Comparison of ENCODE assay signal across 9 cellular contexts in the genomic region with DNA sequence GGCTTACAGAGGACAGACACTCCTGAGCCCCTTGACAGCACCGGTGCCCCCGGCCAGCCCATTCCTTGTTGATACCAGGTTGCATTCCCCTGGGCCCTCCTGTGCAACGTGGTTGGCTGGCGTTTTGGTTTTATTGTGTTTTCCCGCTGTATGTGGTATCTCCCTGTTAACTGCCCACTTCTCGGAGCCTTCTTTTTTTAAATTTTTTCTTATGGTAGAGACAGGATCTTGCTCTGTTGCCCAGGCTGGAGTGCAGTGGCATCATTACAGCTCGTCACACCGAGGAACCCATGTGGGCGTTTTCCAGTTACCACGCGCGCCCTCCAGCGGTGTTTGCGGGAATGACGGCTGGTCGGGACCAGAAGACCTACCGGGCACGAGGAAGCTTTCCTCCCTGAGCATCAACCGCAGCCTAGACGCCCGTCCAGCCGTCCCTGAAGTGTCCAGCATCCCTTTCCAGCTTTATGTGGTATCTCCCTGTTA. TPM values are rescaled to one million over a fixed set of nuclear protein-coding genes. Genes with fewer than 3 reads are reported as not detected.
DNase-seq lines count a peak whose midpoint lies in the region; ATAC-seq and TF ChIP-seq lines count a peak whose summit lies in the region.
"Had no signal": no experiment of that assay in that cellular context is flagged by ENCODE, and none has a peak within 500 bp of the region (broad histone marks: within the 10 kb centered on the region; RNA-seq: fewer than 3 reads in every experiment).

No MANE protein-coding gene starts in this region.

- H3K4me1 Mint-ChIP-seq in activated naive CD8-positive, alpha-beta T cell treated with anti-CD3 and anti-CD28 coated beads, Interleukin-2, amount 10 ng/mL, durations not matched to agents 7 days and 5 days = peaks cover 16% of the 10 kb centered on the region

- no peaks in the 10 kb centered on the region for H3K9me2 ChIP-seq in DOHH2 (replicated peaks; ENCODE audit: control insufficient read depth, low read length)

- H3K79me2 ChIP-seq in DOHH2 (ENCODE audit: control insufficient read depth, low read length) (no peaks in the 10 kb centered on the region), KMS-11 (ENCODE audit: insufficient read depth, low read depth) (no peaks in the 10 kb centered on the region)

- H3K9me3 ChIP-seq in DOHH2 (ENCODE audit: control insufficient read depth, insufficient read depth, low read length) (no peaks in the 10 kb centered on the region), iPS DF 6.9 (ENCODE audit: control insufficient read depth, insufficient read depth, low read length) (no peaks in the 10 kb centered on the region)

- H3K4me1 ChIP-seq in DOHH2 (ENCODE audit: control insufficient read depth, low read length) = peaks cover 15% of the 10 kb centered on the region
- no peaks in the 10 kb centered on the region for H3K4me1 ChIP-seq in KMS-11 (ENCODE audit: low read depth, poor library complexity, severe bottlenecking)
- H3K4me1 ChIP-seq in iPS DF 6.9 (ENCODE audit: control insufficient read depth, insufficient read depth, low read length) = no peaks in the 10 kb centered on the region

- H3K36me3 Mint-ChIP-seq in activated naive CD8-positive, alpha-beta T cell treated with anti-CD3 and anti-CD28 coated beads, Interleukin-2, amount 10 ng/mL, durations not matched to agents 7 days and 5 days = no peaks in the 10 kb centered on the region

- no peak overlapping the region for H3K9ac ChIP-seq in KMS-11

- peak; percentile 40 to 76 (median 57) for DNase-seq in T-helper 1 cell
- peak; percentile 89 for DNase-seq in activated naive CD8-positive, alpha-beta T cell treated with anti-CD3 and anti-CD28 coated beads, Interleukin-2, amount 10 ng/mL, durations not matched to agents 7 days and 5 days
- peak; percentile 43 for DNase-seq in iPS DF 6.9 (ENCODE audit: low read depth, low spot score)
- peak; percentile 91 to 93 for DNase-seq in stimulated activated CD4-positive, alpha-beta T cell treated with anti-CD3 and anti-CD28 coated beads, Interleukin-2, amount 100 ng/mL, for 48 hours
- DNase-seq in amniotic stem cell (lab: John Stamatoyannopoulos, UW) = no peak

- H2AFZ ChIP-seq in KMS-11 (ENCODE audit: low read depth) = peak overlapping the region; percentile 93; the same call in 1 of the 2 replicates

- H3K27ac ChIP-seq in DOHH2 (ENCODE audit: low read depth, low read length) (no peak overlapping the region), KMS-11 (no peak overlapping the region), iPS DF 6.9 (ENCODE audit: low read length) (no peak overlapping the region)

- peak overlapping the region; percentile 78 for H3K27ac Mint-ChIP-seq in activated naive CD8-positive, alpha-beta T cell treated with anti-CD3 and anti-CD28 coated beads, Interleukin-2, amount 10 ng/mL, durations not matched to agents 7 days and 5 days

- no peaks in the 10 kb centered on the region for H3K36me3 ChIP-seq in DOHH2 (ENCODE audit: control insufficient read depth, low read length)
- no peaks in the 10 kb centered on the region for H3K36me3 ChIP-seq in KMS-11 (ENCODE audit: insufficient read depth)
- H3K36me3 ChIP-seq in iPS DF 6.9 (ENCODE audit: control insufficient read depth, insufficient read depth, low read length) = no peaks in the 10 kb centered on the region

- H3K9me3 Mint-ChIP-seq in activated naive CD8-positive, alpha-beta T cell treated with anti-CD3 and anti-CD28 coated beads, Interleukin-2, amount 10 ng/mL, durations not matched to agents 7 days and 5 days = no peaks in the 10 kb centered on the region

- H3K27me3 Mint-ChIP-seq in activated naive CD8-positive, alpha-beta T cell treated with anti-CD3 and anti-CD28 coated beads, Interleukin-2, amount 10 ng/mL, durations not matched to agents 7 days and 5 days = peaks cover 17% of the 10 kb centered on the region

- H3F3A ChIP-seq in DOHH2 (ENCODE audit: control insufficient read depth, insufficient read depth) = no peaks in the 10 kb centered on the region

- ATAC-seq in activated naive CD8-positive, alpha-beta T cell treated with anti-CD3 and anti-CD28 coated beads, Interleukin-2, amount 10 ng/mL, durations not matched to agents 7 days and 5 days (ENCODE audit: low read depth) = peak; percentile 67
- no peak for ATAC-seq in GM18907 (IDR thresholded peaks at IDR 0.05; ENCODE audit: unreplicated experiment)

- H3K4me3 ChIP-seq in DOHH2 (ENCODE audit: low read length) (peak overlapping the region; percentile 75), KMS-11 (IDR thresholded peaks at IDR 0.05; ENCODE audit: insufficient read depth, low read depth, low read length) (no peak overlapping the region), iPS DF 6.9 (ENCODE audit: low read length) (no peak overlapping the region)

- POLR2A ChIA-PET in activated naive CD8-positive, alpha-beta T cell treated with anti-CD3 and anti-CD28 coated beads, Interleukin-2, amount 10 ng/mL, durations not matched to agents 7 days and 5 days (lab: Charles Lee) = interaction anchor here (0.7 to 2.3 kb wide), 4 partner anchors 15 to 203 kb away, joined by 3 to 9 read pairs (median 4); a partner anchor contains a TSS

- H3K4me2 ChIP-seq in DOHH2 (ENCODE audit: low read length) = peak overlapping the region; percentile 95
- H3K4me2 ChIP-seq in KMS-11 = peak overlapping the region; percentile 53; the same call in 1 of the 2 replicates

- peak; percentile 95 for TF ChIP-seq CTCF in DOHH2 (IDR thresholded peaks at IDR 0.05; ENCODE audit: low read depth, low read length, poor library complexity, severe bottlenecking)
- TF ChIP-seq CTCF in KMS-11 (conservative IDR thresholded peaks at IDR 0.05; ENCODE audit: low read depth, low read length) = peak; percentile 69

- H4K20me1 ChIP-seq in DOHH2 (ENCODE audit: control insufficient read depth, insufficient read depth, low read depth, low read length) = no peaks in the 10 kb centered on the region
- H4K20me1 ChIP-seq in KMS-11 (ENCODE audit: insufficient read depth) = no peaks in the 10 kb centered on the region

- H3K27me3 ChIP-seq in DOHH2 (ENCODE audit: control insufficient read depth, low read length) (peaks cover 5% of the 10 kb centered on the region; the same call in 1 of the 2 replicates), KMS-11 (ENCODE audit: insufficient read depth, low read depth) (peaks cover 44% of the 10 kb centered on the region), iPS DF 6.9 (ENCODE audit: control insufficient read depth, insufficient read depth, low read length) (no peaks in the 10 kb centered on the region)

- no CpG with 5 or more reads among the region's 22 CpGs for WGBS in iPS DF 6.9 (ENCODE audit: insufficient coverage, insufficient read length)

- H3K4me3 Mint-ChIP-seq in activated naive CD8-positive, alpha-beta T cell treated with anti-CD3 and anti-CD28 coated beads, Interleukin-2, amount 10 ng/mL, durations not matched to agents 7 days and 5 days = peak overlapping the region; percentile 18

RNA-seq across cellular contexts. Expression of a gene that starts 16.9 kb away (rescaled TPM):
- total RNA-seq in activated naive CD8-positive, alpha-beta T cell treated with anti-CD3 and anti-CD28 coated beads, Interleukin-2, amount 10 ng/mL, durations not matched to agents 7 days and 5 days = 10 to 100 TPM; 31.3 to 33.2 TPM

RNA-seq across cellular contexts. Expression of a gene that starts 55.7 kb away (rescaled TPM):
- not detected for total RNA-seq in activated naive CD8-positive, alpha-beta T cell treated with anti-CD3 and anti-CD28 coated beads, Interleukin-2, amount 10 ng/mL, durations not matched to agents 7 days and 5 days
- total RNA-seq: dermis microvascular lymphatic vessel endothelial cell had no signal
